8 cellular contexts compared by ENCODE assay signal in genomic region chr10:3226960-3227724, GRCh38. TPM values are rescaled to one million over a fixed set of nuclear protein-coding genes. Genes with fewer than 3 reads are reported as not detected.
DNase-seq lines count a peak whose midpoint lies in the region; ATAC-seq and TF ChIP-seq lines count a peak whose summit lies in the region.

No MANE protein-coding gene starts in this region.

- H3K9me3 ChIP-seq in adrenal gland (replicated peaks in 1 of 3), result no peaks in the 10 kb centered on the region

- WGBS in adrenal gland, 4 donors, result 50 to 61% (median 58%) methylated on average over 10 of the region's 10 CpGs

- H3K36me3 ChIP-seq in BJ (ENCODE audit: control insufficient read depth, insufficient read depth, low read length) (no peaks in the 10 kb centered on the region), adrenal gland (replicated peaks in 1 of 2) (no peaks in the 10 kb centered on the region)

- intact Hi-C loops in adrenal gland (cut with DNase I), result no loop called here

- no peaks in the 10 kb centered on the region for H3K4me1 ChIP-seq in adrenal gland (replicated peaks in 1 of 2)

- no peak overlapping the region for H3K27ac ChIP-seq in adrenal gland

- CTCF ChIA-PET in BJ (lab: Yijun Ruan, JAX), result no interaction called here

- ATAC-seq in HG03432 (IDR thresholded peaks at IDR 0.05; ENCODE audit: unreplicated experiment), result peak; percentile 14
- no peak for ATAC-seq in GM19035 (IDR thresholded peaks at IDR 0.05; ENCODE audit: unreplicated experiment)

- TF ChIP-seq CTCF in BJ (IDR thresholded peaks at IDR 0.05; ENCODE audit: insufficient read depth, low read depth, low read length) (no peak), adrenal gland (IDR thresholded peaks at IDR 0.05) (no peak)

- H3K27me3 ChIP-seq in BJ (ENCODE audit: control insufficient read depth, insufficient read depth, low read length), result peaks cover 4% of the 10 kb centered on the region; the same call in 1 of the 2 replicates
- no peaks in the 10 kb centered on the region for H3K27me3 ChIP-seq in adrenal gland

- no peak for TF ChIP-seq POLR2A in adrenal gland (IDR thresholded peaks at IDR 0.05)

- DNase-seq in BJ (ENCODE audit: low read depth) (peak; percentile 71), astrocyte of the hippocampus (ENCODE audit: low read depth, low spot score) (peak; percentile 82), left kidney (ENCODE audit: low read depth, low spot score) (peak; percentile 89), adrenal gland (no peak)
- no peak for DNase-seq in activated CD4-positive, CD25-positive, alpha-beta regulatory T cell (lab: John Stamatoyannopoulos, UW)
- no peak for DNase-seq in activated effector memory CD4-positive, alpha-beta T cell treated with Interleukin-2 at 50 U/mL for 16 hours

- POLR2A ChIA-PET in BJ (lab: Charles Lee), result interaction anchor here (0.6 to 0.7 kb wide), 2 partner anchors 85 to 205 kb away, joined by 4 read pairs; no protein-coding TSS in a partner anchor

- H3K4me3 ChIP-seq in BJ (ENCODE audit: low read depth, low read length), result no peak overlapping the region
- no peak overlapping the region for H3K4me3 ChIP-seq in adrenal gland

RNA-seq across cellular contexts. Expression of gene PITRM1, which starts 54.6 kb away (rescaled TPM):
- polyA plus RNA-seq in BJ (2011; rRNA removed) (49.8 and 68.5 TPM in 2 replicates), adrenal gland (100 to 1,000 TPM in 2 of 3 donors, 10 to 100 TPM in 1; 97.2 to 174 (median 107) TPM)
- polyA minus RNA-seq in BJ (2011; rRNA and poly(A)+ RNA removed), result 48.9 and 62.5 TPM in 2 replicates
- total RNA-seq in adrenal gland, result 100 to 1,000 TPM in 3 of 8 donors, 10 to 100 TPM in 5; 83.0 to 132 (median 91.9) TPM

Comparison
In these comparisons a context has a peak if more than half of its experiments do, and no peak if none do; other contexts are left out.
1. DNase-seq: peak in BJ (single experiment), astrocyte of the hippocampus (single experiment) and left kidney (single experiment); none in adrenal gland (0 of 7), activated CD4-positive, CD25-positive, alpha-beta regulatory T cell (0 of 4) and activated effector memory CD4-positive, alpha-beta T cell treated with Interleukin-2 at 50 U/mL for 16 hours (single experiment).